12 cellular contexts compared by ENCODE assay signal in genomic region chr9:36306481-36307306, GRCh38. TPM values are rescaled to one million over a fixed set of nuclear protein-coding genes. Genes with fewer than 3 reads are reported as not detected.
A peak's percentile ranks its signal among the peaks of the same experiment; 100 is the strongest.
DNase-seq lines count a peak whose midpoint lies in the region; ATAC-seq and TF ChIP-seq lines count a peak whose summit lies in the region.
"Had no signal": no experiment of that assay in that cellular context is flagged by ENCODE, and none has a peak within 500 bp of the region (broad histone marks: within the 10 kb centered on the region; RNA-seq: fewer than 3 reads in every experiment).

No MANE protein-coding gene starts in this region.

- no peaks in the 10 kb centered on the region for H3K36me3 ChIP-seq in suprapubic skin

- peaks cover 8 to 15% (median 11%) of the 10 kb centered on the region in 3 donors for H3K4me1 Mint-ChIP-seq in T-cell

- no peaks in the 10 kb centered on the region for H3K4me1 ChIP-seq in suprapubic skin

- WGBS in suprapubic skin, result 69% methylated on average over 8 of the region's 8 CpGs

- H3K27me3 Mint-ChIP-seq in T-cell, result no peaks in the 10 kb centered on the region

- H3K27ac ChIP-seq in suprapubic skin, result no peak overlapping the region
- H3K27ac ChIP-seq: KMS-11 had no signal

- peak overlapping the region in 1 of 3 donors; percentile 39 for H3K4me3 Mint-ChIP-seq in T-cell

- DNase-seq in COR-L47 (lab: John Stamatoyannopoulos, UW) (peak; percentile 2), HPDE6-E6E7 (ENCODE audit: extremely low spot score) (peak; percentile 31), T-cell (no peak), fibroblast of villous mesenchyme (ENCODE audit: low read depth) (peak; percentile 50), suprapubic skin (ENCODE audit: low spot score in 2 of 2) (no peak), NOMO-1 treated with dmso at 0.1 percent for 144 hours (lab: John Stamatoyannopoulos, UW; ENCODE audit: unreplicated experiment) (no peak), NCI-H1417 treated with DMSO at 0.1 percent for 48 hours (lab: John Stamatoyannopoulos, UW) (no peak), NCI-H2227 treated with DMSO at 0.1 percent for 48 hours (lab: John Stamatoyannopoulos, UW) (no peak)
- DNase-seq: activated CD8-positive, alpha-beta memory T cell treated with anti-CD3 and anti-CD28 coated beads, Interleukin-2, amount 50 U/mL, for 4 hours; DMS153 had no signal

- TF ChIP-seq POLR2A in suprapubic skin (IDR thresholded peaks at IDR 0.05), result no peak

- ATAC-seq in T-cell (replicated peaks in 1 of 4), result peak in 2 of 4 experiments; percentile 33 to 37
- ATAC-seq: Right ventricle myocardium inferior had no signal

- peak overlapping the region; percentile 53 to 78 for H3K27ac Mint-ChIP-seq in T-cell

- H3K9me3 ChIP-seq in suprapubic skin, result no peaks in the 10 kb centered on the region

- H3K27me3 ChIP-seq in suprapubic skin, result no peaks in the 10 kb centered on the region

- no peaks in the 10 kb centered on the region for H3K9me3 Mint-ChIP-seq in T-cell

- no peaks in the 10 kb centered on the region for H3K36me3 Mint-ChIP-seq in T-cell

- TF ChIP-seq EP300 in suprapubic skin (IDR thresholded peaks at IDR 0.05), result no peak

- no peak for TF ChIP-seq CTCF in fibroblast of villous mesenchyme (IDR thresholded peaks at IDR 0.05; ENCODE audit: insufficient read depth, low read depth, low read length)
- TF ChIP-seq CTCF in suprapubic skin (IDR thresholded peaks at IDR 0.05), result no peak

- POLR2A ChIA-PET in T-cell (lab: Charles Lee), result no interaction called here

- no peak overlapping the region for H3K4me3 ChIP-seq in fibroblast of villous mesenchyme (ENCODE audit: low read depth, low read length)
- no peak overlapping the region for H3K4me3 ChIP-seq in suprapubic skin

- CTCF ChIA-PET in T-cell (lab: Charles Lee), result interaction anchor here in 1 of 2 donors (0.7 kb wide), 1 partner anchor 53 kb away, joined by 3 read pairs; no protein-coding TSS in a partner anchor

RNA-seq across cellular contexts. Expression of gene GNE, which starts 48.4 kb away (rescaled TPM):
- total RNA-seq in T-cell (10 to 100 TPM; 12.3 to 17.0 (median 14.9) TPM), fibroblast of villous mesenchyme (24.2 and 32.4 TPM in 2 replicates), suprapubic skin (10 to 100 TPM in 3 of 4 donors, 1 to 10 TPM in 1; 9.6 to 20.0 (median 14.9) TPM)

Comparison
In these comparisons a context has a peak if more than half of its experiments do, and no peak if none do; other contexts are left out.
1. DNase-seq: peak in COR-L47 (single experiment), HPDE6-E6E7 (single experiment) and fibroblast of villous mesenchyme (single experiment); none in T-cell (0 of 34), suprapubic skin (0 of 2), NOMO-1 treated with dmso at 0.1 percent for 144 hours (single experiment), NCI-H1417 treated with DMSO at 0.1 percent for 48 hours (single experiment) and NCI-H2227 treated with DMSO at 0.1 percent for 48 hours (single experiment).